In the genomic region with DNA sequence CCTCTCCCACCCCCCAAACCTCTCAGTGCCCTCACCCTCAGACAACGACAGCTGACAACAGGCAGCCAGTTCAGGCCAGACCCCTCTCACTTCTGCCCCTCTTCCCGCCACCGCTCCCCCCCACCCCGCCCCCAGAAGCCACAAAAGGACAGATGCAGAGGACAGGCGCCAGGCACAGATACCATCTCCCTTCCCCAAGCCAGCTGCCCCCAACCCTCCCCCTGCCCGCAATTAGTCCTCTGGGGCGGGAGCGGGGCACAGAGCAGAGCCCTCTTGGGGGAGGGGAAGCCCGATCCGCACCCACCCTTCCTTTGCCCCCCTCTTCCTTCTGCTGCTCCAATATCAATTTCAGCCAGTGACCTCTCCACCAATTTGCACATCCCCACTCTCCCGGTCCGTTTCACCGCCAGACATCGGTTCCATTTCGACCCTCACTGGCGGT, we compare ENCODE assay signal across 14 cellular contexts. TPM values are rescaled to one million over a fixed set of nuclear protein-coding genes. Genes with fewer than 3 reads are reported as not detected.
DNase-seq lines count a peak whose midpoint lies in the region; ATAC-seq and TF ChIP-seq lines count a peak whose summit lies in the region.
"Had no signal": no experiment of that assay in that cellular context is flagged by ENCODE, and none has a peak within 500 bp of the region (broad histone marks: within the 10 kb centered on the region; RNA-seq: fewer than 3 reads in every experiment).

No MANE protein-coding gene starts in this region.

- no peak for TF ChIP-seq CTCF in WTC11 (IDR thresholded peaks at IDR 0.05)
- TF ChIP-seq CTCF in mesothelial cell of epicardium (IDR thresholded peaks at IDR 0.05; ENCODE audit: unreplicated experiment), result no peak

- H3K9me3 Mint-ChIP-seq in WTC11 (no peaks in the 10 kb centered on the region), mesothelial cell of epicardium (no peaks in the 10 kb centered on the region)
- H3K9me3 Mint-ChIP-seq in activated T-helper 17 cell treated with anti-CD3 and anti-CD28 coated beads, Interleukin-2, amount 50 U/mL, for 72 hours, result no peaks in the 10 kb centered on the region

- H3K36me3 Mint-ChIP-seq in WTC11, result no peaks in the 10 kb centered on the region
- H3K36me3 Mint-ChIP-seq in mesothelial cell of epicardium, result no peaks in the 10 kb centered on the region
- no peaks in the 10 kb centered on the region for H3K36me3 Mint-ChIP-seq in activated T-helper 17 cell treated with anti-CD3 and anti-CD28 coated beads, Interleukin-2, amount 50 U/mL, for 72 hours (ENCODE audit: low read depth)

- H3K27me3 Mint-ChIP-seq in WTC11 (ENCODE audit: low read depth) (peaks cover 56% of the 10 kb centered on the region), mesothelial cell of epicardium (ENCODE audit: low read depth) (peaks cover 42% of the 10 kb centered on the region)
- H3K27me3 Mint-ChIP-seq in activated T-helper 17 cell treated with anti-CD3 and anti-CD28 coated beads, Interleukin-2, amount 50 U/mL, for 72 hours, result peaks cover 8% of the 10 kb centered on the region

- peak overlapping the region; percentile 61 for H3K4me3 ChIP-seq in H7 (ENCODE audit: insufficient read depth, low read depth, low read length)

- H3K27ac Mint-ChIP-seq in WTC11, result no peak overlapping the region
- H3K27ac Mint-ChIP-seq in mesothelial cell of epicardium, result no peak overlapping the region
- H3K27ac Mint-ChIP-seq in activated T-helper 17 cell treated with anti-CD3 and anti-CD28 coated beads, Interleukin-2, amount 50 U/mL, for 72 hours, result no peak overlapping the region
- H3K27ac Mint-ChIP-seq: activated CD8-positive, alpha-beta T cell treated with anti-CD3 and anti-CD28 coated beads, Interleukin-2, amount 10 ng/mL, durations not matched to agents 7 days and 5 days had no signal

- H3K27me3 ChIP-seq in H7 (ENCODE audit: control insufficient read depth, insufficient read depth, low read length), result peaks cover 46% of the 10 kb centered on the region

- peak; percentile 10 for ATAC-seq in WTC11
- ATAC-seq in esophagus mucosa, result no peak
- no peak for ATAC-seq in activated T-helper 17 cell treated with anti-CD3 and anti-CD28 coated beads, Interleukin-2, amount 50 U/mL, for 72 hours (replicated peaks)
- ATAC-seq: activated CD8-positive, alpha-beta T cell treated with anti-CD3 and anti-CD28 coated beads, Interleukin-2, amount 10 ng/mL, durations not matched to agents 7 days and 5 days had no signal

- H3K36me3 ChIP-seq in H7 (replicated peaks; ENCODE audit: control insufficient read depth, insufficient read depth, low read length), result no peaks in the 10 kb centered on the region

- CTCF ChIA-PET in WTC11 (lab: Charles Lee), result interaction anchor here (0.7 to 10.5 kb wide), 7 partner anchors 11 to 291 kb away, joined by 3 to 172 read pairs (median 5); a partner anchor contains a TSS

- peak; percentile 0 for DNase-seq in AG08395 (ENCODE audit: low spot score)
- peak; percentile 89 for DNase-seq in H7
- DNase-seq in WTC11 (ENCODE audit: low spot score), result no peak
- no peak for DNase-seq in mesothelial cell of epicardium (ENCODE audit: low spot score in 2 of 2, unreplicated experiment in 2 of 2)
- no peak for DNase-seq in inferior parietal cortex (ENCODE audit: extremely low spot score)
- DNase-seq in SIG-M5 (lab: John Stamatoyannopoulos, UW), result no peak
- DNase-seq: activated CD8-positive, alpha-beta T cell treated with anti-CD3 and anti-CD28 coated beads, Interleukin-2, amount 10 ng/mL, durations not matched to agents 7 days and 5 days; Calu3; effector CD8-positive, alpha-beta T cell; spleen had no signal

- H3K4me1 Mint-ChIP-seq in WTC11 (peaks cover 8% of the 10 kb centered on the region; the same call in 1 of the 2 replicates), mesothelial cell of epicardium (peaks cover 11% of the 10 kb centered on the region)
- H3K4me1 Mint-ChIP-seq in activated T-helper 17 cell treated with anti-CD3 and anti-CD28 coated beads, Interleukin-2, amount 50 U/mL, for 72 hours, result no peaks in the 10 kb centered on the region

- H3K4me3 Mint-ChIP-seq in WTC11 (peak overlapping the region; percentile 85), mesothelial cell of epicardium (peak overlapping the region; percentile 72)
- H3K4me3 Mint-ChIP-seq in activated T-helper 17 cell treated with anti-CD3 and anti-CD28 coated beads, Interleukin-2, amount 50 U/mL, for 72 hours, result no peak overlapping the region
- H3K4me3 Mint-ChIP-seq: activated CD8-positive, alpha-beta T cell treated with anti-CD3 and anti-CD28 coated beads, Interleukin-2, amount 10 ng/mL, durations not matched to agents 7 days and 5 days had no signal

- POLR2A ChIA-PET in WTC11 (lab: Charles Lee), result no interaction called here

TF ChIP-seq in WTC11, 78 proteins besides CTCF, POLR2A, EP300 and RAD21 (continues in another document):
- TF ChIP-seq, protein P1, sequence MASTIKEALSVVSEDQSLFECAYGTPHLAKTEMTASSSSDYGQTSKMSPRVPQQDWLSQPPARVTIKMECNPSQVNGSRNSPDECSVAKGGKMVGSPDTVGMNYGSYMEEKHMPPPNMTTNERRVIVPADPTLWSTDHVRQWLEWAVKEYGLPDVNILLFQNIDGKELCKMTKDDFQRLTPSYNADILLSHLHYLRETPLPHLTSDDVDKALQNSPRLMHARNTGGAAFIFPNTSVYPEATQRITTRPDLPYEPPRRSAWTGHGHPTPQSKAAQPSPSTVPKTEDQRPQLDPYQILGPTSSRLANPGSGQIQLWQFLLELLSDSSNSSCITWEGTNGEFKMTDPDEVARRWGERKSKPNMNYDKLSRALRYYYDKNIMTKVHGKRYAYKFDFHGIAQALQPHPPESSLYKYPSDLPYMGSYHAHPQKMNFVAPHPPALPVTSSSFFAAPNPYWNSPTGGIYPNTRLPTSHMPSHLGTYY (CRISPR knock-in tag; IDR thresholded peaks at IDR 0.05), result no peak
- TF ChIP-seq, protein P2, sequence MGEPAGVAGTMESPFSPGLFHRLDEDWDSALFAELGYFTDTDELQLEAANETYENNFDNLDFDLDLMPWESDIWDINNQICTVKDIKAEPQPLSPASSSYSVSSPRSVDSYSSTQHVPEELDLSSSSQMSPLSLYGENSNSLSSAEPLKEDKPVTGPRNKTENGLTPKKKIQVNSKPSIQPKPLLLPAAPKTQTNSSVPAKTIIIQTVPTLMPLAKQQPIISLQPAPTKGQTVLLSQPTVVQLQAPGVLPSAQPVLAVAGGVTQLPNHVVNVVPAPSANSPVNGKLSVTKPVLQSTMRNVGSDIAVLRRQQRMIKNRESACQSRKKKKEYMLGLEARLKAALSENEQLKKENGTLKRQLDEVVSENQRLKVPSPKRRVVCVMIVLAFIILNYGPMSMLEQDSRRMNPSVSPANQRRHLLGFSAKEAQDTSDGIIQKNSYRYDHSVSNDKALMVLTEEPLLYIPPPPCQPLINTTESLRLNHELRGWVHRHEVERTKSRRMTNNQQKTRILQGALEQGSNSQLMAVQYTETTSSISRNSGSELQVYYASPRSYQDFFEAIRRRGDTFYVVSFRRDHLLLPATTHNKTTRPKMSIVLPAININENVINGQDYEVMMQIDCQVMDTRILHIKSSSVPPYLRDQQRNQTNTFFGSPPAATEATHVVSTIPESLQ (CRISPR knock-in tag; IDR thresholded peaks at IDR 0.05), result no peak
- TF ChIP-seq ZNF671 (CRISPR knock-in tag; IDR thresholded peaks at IDR 0.05) (no peak), PRRX2 (CRISPR knock-in tag; IDR thresholded peaks at IDR 0.05) (no peak), ZNF263 (CRISPR knock-in tag; IDR thresholded peaks at IDR 0.05; ENCODE audit: low read depth) (no peak), KAT7 (CRISPR knock-in tag; IDR thresholded peaks at IDR 0.05; ENCODE audit: borderline replicate concordance) (no peak), JAZF1 (CRISPR knock-in tag; IDR thresholded peaks at IDR 0.05) (no peak), ZNF416 (CRISPR knock-in tag; IDR thresholded peaks at IDR 0.05) (no peak), JUN (CRISPR knock-in tag; IDR thresholded peaks at IDR 0.05) (no peak)

RNA-seq across cellular contexts. Expression of a gene that starts 0.6 kb away (rescaled TPM):
- total RNA-seq in H7 (2014; rRNA removed; shearing (Covaris generic)), result 1.3 and 1.5 TPM in 2 replicates
- 2.0 to 3.6 TPM (median 3.4 TPM) in 3 replicates for total RNA-seq in WTC11 (2021)
- total RNA-seq in mesothelial cell of epicardium, result 3.2 to 4.8 TPM (median 4.0 TPM) in 3 replicates
- not detected for total RNA-seq in esophagus mucosa
- total RNA-seq in activated T-helper 17 cell treated with anti-CD3 and anti-CD28 coated beads, Interleukin-2, amount 50 U/mL, for 72 hours, result not detected
- total RNA-seq: activated CD8-positive, alpha-beta T cell treated with anti-CD3 and anti-CD28 coated beads, Interleukin-2, amount 10 ng/mL, durations not matched to agents 7 days and 5 days; Calu3; mesenteric fat pad; T-helper 2 cell treated with Interferon-gamma antibody and Interleukin-4, amounts not matched to agents 100 ng/mL and 5 ng/mL, for 36 hours had no signal

RNA-seq across cellular contexts. Expression of a gene that starts 23.7 kb away (rescaled TPM):
- total RNA-seq in H7 (2014; rRNA removed; shearing (Covaris generic)), result 0.45 and 0.78 TPM in 2 replicates
- total RNA-seq in WTC11 (2021), result 0.55 to 1.0 TPM (median 0.94 TPM) in 3 replicates
- total RNA-seq in mesothelial cell of epicardium, result 0.29 TPM in 1 of 3 replicates, not detected in the others
- total RNA-seq in esophagus mucosa, result 0.20 TPM
- 1 to 10 TPM; 2.5 to 4.1 TPM for total RNA-seq in activated T-helper 17 cell treated with anti-CD3 and anti-CD28 coated beads, Interleukin-2, amount 50 U/mL, for 72 hours
- total RNA-seq: Calu3 had no signal

RNA-seq across cellular contexts. Expression of a gene that starts 25.9 kb away (rescaled TPM):
- total RNA-seq in H7 (2014; rRNA removed; shearing (Covaris generic)), result 29.8 and 34.1 TPM in 2 replicates
- total RNA-seq in WTC11 (2021) (61.3 to 69.2 TPM (median 65.7 TPM) in 3 replicates), mesothelial cell of epicardium (16.4 to 17.7 TPM (median 17.1 TPM) in 3 replicates), esophagus mucosa (0.36 TPM)
- total RNA-seq in activated T-helper 17 cell treated with anti-CD3 and anti-CD28 coated beads, Interleukin-2, amount 50 U/mL, for 72 hours, result 10 to 100 TPM in 1 of 2 donors, 1 to 10 TPM in 1; 8.3 to 13.1 TPM
- total RNA-seq: mesenteric fat pad had no signal

RNA-seq across cellular contexts. Expression of a gene that starts 31.6 kb away (rescaled TPM):
- 31.0 and 32.7 TPM in 2 replicates for total RNA-seq in H7 (2014; rRNA removed; shearing (Covaris generic))
- total RNA-seq in WTC11 (2021) (24.3 to 26.5 TPM (median 25.2 TPM) in 3 replicates), mesothelial cell of epicardium (19.5 to 22.1 TPM (median 21.3 TPM) in 3 replicates), esophagus mucosa (20.1 TPM)
- 10 to 100 TPM; 22.5 to 22.6 TPM for total RNA-seq in activated T-helper 17 cell treated with anti-CD3 and anti-CD28 coated beads, Interleukin-2, amount 50 U/mL, for 72 hours

RNA-seq across cellular contexts. Expression of a gene that starts 49.2 kb away (rescaled TPM):
- total RNA-seq in H7 (2014; rRNA removed; shearing (Covaris generic)), result 0.10 and 0.67 TPM in 2 replicates
- 0.81 to 1.5 TPM (median 1.1 TPM) in 3 replicates for total RNA-seq in WTC11 (2021)
- total RNA-seq in mesothelial cell of epicardium, result 0.22 to 0.96 TPM (median 0.68 TPM) in 3 replicates
- total RNA-seq in esophagus mucosa, result 0.44 TPM
- 10 to 100 TPM; 18.3 to 23.6 TPM for total RNA-seq in activated T-helper 17 cell treated with anti-CD3 and anti-CD28 coated beads, Interleukin-2, amount 50 U/mL, for 72 hours
- total RNA-seq: activated CD8-positive, alpha-beta T cell treated with anti-CD3 and anti-CD28 coated beads, Interleukin-2, amount 10 ng/mL, durations not matched to agents 7 days and 5 days had no signal

Comparison
In these comparisons a context has a peak if more than half of its experiments do, and no peak if none do; other contexts are left out.
1. DNase-seq: peak in AG08395 (single experiment) and H7 (single experiment); none in WTC11 (single experiment), mesothelial cell of epicardium (0 of 2), inferior parietal cortex (single experiment) and SIG-M5 (single experiment).